ENCODE assay signal across 1 cellular context in the genomic region with DNA sequence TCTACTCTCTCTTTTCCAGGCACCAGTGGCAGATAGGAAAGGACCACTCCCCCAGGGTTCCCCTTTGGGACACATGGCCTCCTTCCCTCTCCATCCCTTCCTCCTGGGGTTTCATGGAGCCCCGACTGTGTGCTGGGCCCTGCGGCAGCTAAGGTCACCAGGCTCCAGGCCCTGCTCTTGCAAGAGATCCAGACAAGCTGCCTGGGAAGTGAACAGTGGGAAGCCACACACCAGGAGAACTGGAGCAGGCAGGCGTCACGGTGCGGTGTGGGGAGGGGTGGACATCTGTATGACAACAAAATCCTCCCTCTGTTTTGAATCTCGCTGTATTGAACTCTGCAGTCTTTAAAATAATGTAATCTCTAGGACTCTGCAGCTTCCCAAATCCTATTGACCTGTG.
TF ChIP-seq lines count a peak whose summit lies in the region.

No MANE protein-coding gene starts in this region.

TF ChIP-seq in GM23338, 12 proteins besides CTCF, POLR2A, EP300 and RAD21 (continued from another document):
- TF ChIP-seq, protein P1, sequence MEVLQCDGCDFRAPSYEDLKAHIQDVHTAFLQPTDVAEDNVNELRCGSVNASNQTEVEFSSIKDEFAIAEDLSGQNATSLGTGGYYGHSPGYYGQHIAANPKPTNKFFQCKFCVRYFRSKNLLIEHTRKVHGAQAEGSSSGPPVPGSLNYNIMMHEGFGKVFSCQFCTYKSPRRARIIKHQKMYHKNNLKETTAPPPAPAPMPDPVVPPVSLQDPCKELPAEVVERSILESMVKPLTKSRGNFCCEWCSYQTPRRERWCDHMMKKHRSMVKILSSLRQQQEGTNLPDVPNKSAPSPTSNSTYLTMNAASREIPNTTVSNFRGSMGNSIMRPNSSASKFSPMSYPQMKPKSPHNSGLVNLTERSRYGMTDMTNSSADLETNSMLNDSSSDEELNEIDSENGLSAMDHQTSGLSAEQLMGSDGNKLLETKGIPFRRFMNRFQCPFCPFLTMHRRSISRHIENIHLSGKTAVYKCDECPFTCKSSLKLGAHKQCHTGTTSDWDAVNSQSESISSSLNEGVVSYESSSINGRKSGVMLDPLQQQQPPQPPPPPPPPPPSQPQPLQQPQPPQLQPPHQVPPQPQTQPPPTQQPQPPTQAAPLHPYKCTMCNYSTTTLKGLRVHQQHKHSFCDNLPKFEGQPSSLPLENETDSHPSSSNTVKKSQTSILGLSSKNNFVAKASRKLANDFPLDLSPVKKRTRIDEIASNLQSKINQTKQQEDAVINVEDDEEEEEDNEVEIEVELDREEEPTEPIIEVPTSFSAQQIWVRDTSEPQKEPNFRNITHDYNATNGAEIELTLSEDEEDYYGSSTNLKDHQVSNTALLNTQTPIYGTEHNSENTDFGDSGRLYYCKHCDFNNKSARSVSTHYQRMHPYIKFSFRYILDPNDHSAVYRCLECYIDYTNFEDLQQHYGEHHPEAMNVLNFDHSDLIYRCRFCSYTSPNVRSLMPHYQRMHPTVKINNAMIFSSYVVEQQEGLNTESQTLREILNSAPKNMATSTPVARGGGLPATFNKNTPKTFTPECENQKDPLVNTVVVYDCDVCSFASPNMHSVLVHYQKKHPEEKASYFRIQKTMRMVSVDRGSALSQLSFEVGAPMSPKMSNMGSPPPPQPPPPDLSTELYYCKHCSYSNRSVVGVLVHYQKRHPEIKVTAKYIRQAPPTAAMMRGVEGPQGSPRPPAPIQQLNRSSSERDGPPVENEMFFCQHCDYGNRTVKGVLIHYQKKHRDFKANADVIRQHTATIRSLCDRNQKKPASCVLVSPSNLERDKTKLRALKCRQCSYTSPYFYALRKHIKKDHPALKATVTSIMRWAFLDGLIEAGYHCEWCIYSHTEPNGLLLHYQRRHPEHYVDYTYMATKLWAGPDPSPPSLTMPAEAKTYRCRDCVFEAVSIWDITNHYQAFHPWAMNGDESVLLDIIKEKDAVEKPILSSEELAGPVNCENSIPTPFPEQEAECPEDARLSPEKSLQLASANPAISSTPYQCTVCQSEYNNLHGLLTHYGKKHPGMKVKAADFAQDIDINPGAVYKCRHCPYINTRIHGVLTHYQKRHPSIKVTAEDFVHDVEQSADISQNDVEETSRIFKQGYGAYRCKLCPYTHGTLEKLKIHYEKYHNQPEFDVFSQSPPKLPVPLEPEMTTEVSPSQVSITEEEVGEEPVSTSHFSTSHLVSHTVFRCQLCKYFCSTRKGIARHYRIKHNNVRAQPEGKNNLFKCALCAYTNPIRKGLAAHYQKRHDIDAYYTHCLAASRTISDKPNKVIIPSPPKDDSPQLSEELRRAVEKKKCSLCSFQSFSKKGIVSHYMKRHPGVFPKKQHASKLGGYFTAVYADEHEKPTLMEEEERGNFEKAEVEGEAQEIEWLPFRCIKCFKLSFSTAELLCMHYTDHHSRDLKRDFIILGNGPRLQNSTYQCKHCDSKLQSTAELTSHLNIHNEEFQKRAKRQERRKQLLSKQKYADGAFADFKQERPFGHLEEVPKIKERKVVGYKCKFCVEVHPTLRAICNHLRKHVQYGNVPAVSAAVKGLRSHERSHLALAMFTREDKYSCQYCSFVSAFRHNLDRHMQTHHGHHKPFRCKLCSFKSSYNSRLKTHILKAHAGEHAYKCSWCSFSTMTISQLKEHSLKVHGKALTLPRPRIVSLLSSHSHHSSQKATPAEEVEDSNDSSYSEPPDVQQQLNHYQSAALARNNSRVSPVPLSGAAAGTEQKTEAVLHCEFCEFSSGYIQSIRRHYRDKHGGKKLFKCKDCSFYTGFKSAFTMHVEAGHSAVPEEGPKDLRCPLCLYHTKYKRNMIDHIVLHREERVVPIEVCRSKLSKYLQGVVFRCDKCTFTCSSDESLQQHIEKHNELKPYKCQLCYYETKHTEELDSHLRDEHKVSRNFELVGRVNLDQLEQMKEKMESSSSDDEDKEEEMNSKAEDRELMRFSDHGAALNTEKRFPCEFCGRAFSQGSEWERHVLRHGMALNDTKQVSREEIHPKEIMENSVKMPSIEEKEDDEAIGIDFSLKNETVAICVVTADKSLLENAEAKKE (CRISPR knock-in tag; IDR thresholded peaks at IDR 0.05): no peak
- TF ChIP-seq ZNF114 (CRISPR knock-in tag; IDR thresholded peaks at IDR 0.05): no peak
- no peak for TF ChIP-seq EZH2 (IDR thresholded peaks at IDR 0.05; ENCODE audit: low read depth, unreplicated experiment)
- no peak for TF ChIP-seq CREB1 (CRISPR knock-in tag; IDR thresholded peaks at IDR 0.05; ENCODE audit: low read depth)
- no peak for TF ChIP-seq JUNB (IDR thresholded peaks at IDR 0.05; ENCODE audit: unreplicated experiment)
- TF ChIP-seq ZNF331 (CRISPR knock-in tag; IDR thresholded peaks at IDR 0.05; ENCODE audit: low read depth): no peak
- no peak for TF ChIP-seq NANOG (IDR thresholded peaks at IDR 0.05; ENCODE audit: borderline replicate concordance)
- TF ChIP-seq EZH2phosphoT487 (IDR thresholded peaks at IDR 0.05; ENCODE audit: unreplicated experiment): no peak
- no peak for TF ChIP-seq POLR2AphosphoS5 (IDR thresholded peaks at IDR 0.05; ENCODE audit: low read depth)
TF ChIP-seq in GM23338: peak in this region for 0.
